24 cellular contexts compared by ENCODE assay signal in genomic region chr4:100938698-100939097, GRCh38.
"Had no signal": no experiment of that assay in that cellular context is flagged by ENCODE, and none has a peak within 500 bp of the region (broad histone marks: within the 10 kb centered on the region; RNA-seq: fewer than 3 reads in every experiment).

No MANE protein-coding gene starts in this region.

- H3K27me3 ChIP-seq: gastrocnemius medialis, neural progenitor cell, ovary, right lobe of liver, suprapubic skin, transverse colon had no signal

- H3K9me3 ChIP-seq: gastrocnemius medialis, ovary, psoas muscle, right lobe of liver, suprapubic skin, transverse colon had no signal

- H2AFZ ChIP-seq: neural progenitor cell had no signal

- H3K27ac ChIP-seq: gastrocnemius medialis, neural progenitor cell, ovary, psoas muscle, right lobe of liver, suprapubic skin, transverse colon had no signal

- H3K4me2 ChIP-seq: neural progenitor cell had no signal

- H3K9ac ChIP-seq: neural progenitor cell had no signal

- DNase-seq: activated CD4-positive, alpha-beta memory T cell treated with anti-CD3 and anti-CD28 coated beads, Interleukin-2, amount 10 ng/mL, durations not matched to agents 7 days and 5 days; activated CD4-positive, alpha-beta T cell treated with anti-CD3 and anti-CD28 coated beads for 36 hours; activated CD8-positive, alpha-beta memory T cell treated with anti-CD3 and anti-CD28 coated beads, Interleukin-2, amount 10 ng/mL, durations not matched to agents 7 days and 5 days; activated naive CD4-positive, alpha-beta T cell; activated naive CD8-positive, alpha-beta T cell treated with anti-CD3 and anti-CD28 coated beads for 36 hours; amniotic stem cell; effector CD8-positive, alpha-beta T cell; gastrocnemius medialis; naive thymus-derived CD4-positive, alpha-beta T cell; ovary; psoas muscle; right lobe of liver; small intestine; stimulated activated CD4-positive, alpha-beta T cell treated with anti-CD3 and anti-CD28 coated beads, Interleukin-15, amount 100 ng/mL, for 24 hours; stimulated activated CD4-positive, alpha-beta T cell treated with anti-CD3 and anti-CD28 coated beads, Interleukin-2, amount 100 ng/mL, for 48 hours; stimulated activated naive CD8-positive, alpha-beta T cell treated with anti-CD3 and anti-CD28 coated beads, Interleukin-15, amount 100 ng/mL, for 72 hours; transverse colon had no signal

- H3K4me3 Mint-ChIP-seq: activated CD4-positive, alpha-beta memory T cell treated with anti-CD3 and anti-CD28 coated beads, Interleukin-2, amount 10 ng/mL, durations not matched to agents 7 days and 5 days; activated CD4-positive, alpha-beta T cell treated with anti-CD3 and anti-CD28 coated beads for 36 hours; activated CD8-positive, alpha-beta memory T cell treated with anti-CD3 and anti-CD28 coated beads, Interleukin-2, amount 10 ng/mL, durations not matched to agents 7 days and 5 days; activated naive CD8-positive, alpha-beta T cell treated with anti-CD3 and anti-CD28 coated beads for 36 hours; activated T-helper 17 cell treated with anti-CD3 and anti-CD28 coated beads, Interleukin-2, amount 50 U/mL, for 72 hours; dendritic cell treated with granulocyte-macrophage colony-stimulating factor and Interleukin-4, amounts not matched to agents 40 ng/mL and 50 ng/mL, for 4 days; memory B cell; naive thymus-derived CD4-positive, alpha-beta T cell; neural progenitor cell; stimulated activated naive CD8-positive, alpha-beta T cell treated with anti-CD3 and anti-CD28 coated beads, Interleukin-15, amount 100 ng/mL, for 72 hours had no signal

- H3K27me3 Mint-ChIP-seq: activated CD4-positive, alpha-beta memory T cell treated with anti-CD3 and anti-CD28 coated beads, Interleukin-2, amount 10 ng/mL, durations not matched to agents 7 days and 5 days; activated CD8-positive, alpha-beta memory T cell treated with anti-CD3 and anti-CD28 coated beads, Interleukin-2, amount 10 ng/mL, durations not matched to agents 7 days and 5 days; activated T-helper 17 cell treated with anti-CD3 and anti-CD28 coated beads, Interleukin-2, amount 50 U/mL, for 72 hours; dendritic cell treated with granulocyte-macrophage colony-stimulating factor and Interleukin-4, amounts not matched to agents 40 ng/mL and 50 ng/mL, for 4 days; memory B cell had no signal

- H3K4me1 ChIP-seq: gastrocnemius medialis, neural progenitor cell, psoas muscle, right lobe of liver, transverse colon had no signal

- H3K4me1 Mint-ChIP-seq: activated CD4-positive, alpha-beta T cell treated with anti-CD3 and anti-CD28 coated beads for 36 hours; activated naive CD8-positive, alpha-beta T cell treated with anti-CD3 and anti-CD28 coated beads for 36 hours; activated T-helper 17 cell treated with anti-CD3 and anti-CD28 coated beads, Interleukin-2, amount 50 U/mL, for 72 hours; memory B cell; naive thymus-derived CD4-positive, alpha-beta T cell; neural progenitor cell; stimulated activated naive CD8-positive, alpha-beta T cell treated with anti-CD3 and anti-CD28 coated beads, Interleukin-15, amount 100 ng/mL, for 72 hours had no signal

- FAIRE-seq: small intestine, TTC549 had no signal

- H3K36me3 ChIP-seq: gastrocnemius medialis, neural progenitor cell, ovary, right lobe of liver, suprapubic skin, transverse colon had no signal

- ATAC-seq: activated CD4-positive, alpha-beta T cell treated with anti-CD3 and anti-CD28 coated beads for 36 hours; activated CD8-positive, alpha-beta memory T cell treated with anti-CD3 and anti-CD28 coated beads, Interleukin-2, amount 10 ng/mL, durations not matched to agents 7 days and 5 days; activated T-helper 17 cell treated with anti-CD3 and anti-CD28 coated beads, Interleukin-2, amount 50 U/mL, for 72 hours; esophagus mucosa; gastrocnemius medialis; naive thymus-derived CD4-positive, alpha-beta T cell; psoas muscle; right lobe of liver; stimulated activated naive CD8-positive, alpha-beta T cell treated with anti-CD3 and anti-CD28 coated beads, Interleukin-15, amount 100 ng/mL, for 72 hours had no signal

- H3K27ac Mint-ChIP-seq: activated CD4-positive, alpha-beta memory T cell treated with anti-CD3 and anti-CD28 coated beads, Interleukin-2, amount 10 ng/mL, durations not matched to agents 7 days and 5 days; activated CD4-positive, alpha-beta T cell treated with anti-CD3 and anti-CD28 coated beads for 36 hours; activated CD8-positive, alpha-beta memory T cell treated with anti-CD3 and anti-CD28 coated beads, Interleukin-2, amount 10 ng/mL, durations not matched to agents 7 days and 5 days; activated naive CD8-positive, alpha-beta T cell treated with anti-CD3 and anti-CD28 coated beads for 36 hours; activated T-helper 17 cell treated with anti-CD3 and anti-CD28 coated beads, Interleukin-2, amount 50 U/mL, for 72 hours; dendritic cell treated with granulocyte-macrophage colony-stimulating factor and Interleukin-4, amounts not matched to agents 40 ng/mL and 50 ng/mL, for 4 days; memory B cell; naive thymus-derived CD4-positive, alpha-beta T cell; neural progenitor cell; stimulated activated naive CD8-positive, alpha-beta T cell treated with anti-CD3 and anti-CD28 coated beads, Interleukin-15, amount 100 ng/mL, for 72 hours had no signal

- H3K36me3 Mint-ChIP-seq: activated naive CD8-positive, alpha-beta T cell treated with anti-CD3 and anti-CD28 coated beads for 36 hours; naive thymus-derived CD4-positive, alpha-beta T cell; neural progenitor cell had no signal

- H3K4me3 ChIP-seq: gastrocnemius medialis, neural progenitor cell, ovary, psoas muscle, right lobe of liver, suprapubic skin, transverse colon had no signal

- H3K9me3 Mint-ChIP-seq: activated CD4-positive, alpha-beta memory T cell treated with anti-CD3 and anti-CD28 coated beads, Interleukin-2, amount 10 ng/mL, durations not matched to agents 7 days and 5 days; activated T-helper 17 cell treated with anti-CD3 and anti-CD28 coated beads, Interleukin-2, amount 50 U/mL, for 72 hours; dendritic cell treated with granulocyte-macrophage colony-stimulating factor and Interleukin-4, amounts not matched to agents 40 ng/mL and 50 ng/mL, for 4 days had no signal
